ENCODE assay signal across 26 cellular contexts in genomic region chr2:128057334-128057733, GRCh38.
"Had no signal": no experiment of that assay in that cellular context is flagged by ENCODE, and none has a peak within 500 bp of the region (broad histone marks: within the 10 kb centered on the region; RNA-seq: fewer than 3 reads in every experiment).

No MANE protein-coding gene starts in this region.

- H3K4me3 Mint-ChIP-seq: naive thymus-derived CD4-positive, alpha-beta T cell; natural killer cell; nephron; neural progenitor cell; stimulated activated effector memory CD8-positive, alpha-beta T cell treated with anti-CD3 and anti-CD28 coated beads, Interleukin-12 subunit alpha, Interleukin-12 subunit beta, amount 100 ng/mL, for 72 hours; stimulated activated naive B cell treated with anti-CD40 and anti-IgM and Interleukin-4, amounts not matched to agents 10 μg/mL and 1 μg/mL and 100 μg/mL, for 72 hours; stimulated activated naive CD8-positive, alpha-beta T cell treated with anti-CD3 and anti-CD28 coated beads, Interleukin-15, Interleukin-2, amounts not matched to agents 100 ng/mL and 50 ng/mL, for 24 hours; type B pancreatic cell had no signal

- H3K36me3 ChIP-seq: neural progenitor cell, pancreas, prostate gland, spleen, stomach, tibial artery, transverse colon, upper lobe of right lung, uterus had no signal

- H3K27ac ChIP-seq: neural progenitor cell, pancreas, prostate gland, skin epidermis, spleen, stomach, tibial artery, transverse colon, upper lobe of right lung, uterus had no signal

- H3K27ac Mint-ChIP-seq: naive thymus-derived CD4-positive, alpha-beta T cell; natural killer cell; nephron; neural progenitor cell; stimulated activated effector memory CD8-positive, alpha-beta T cell treated with anti-CD3 and anti-CD28 coated beads, Interleukin-12 subunit alpha, Interleukin-12 subunit beta, amount 100 ng/mL, for 72 hours; stimulated activated naive B cell treated with anti-CD40 and anti-IgM and Interleukin-4, amounts not matched to agents 10 μg/mL and 1 μg/mL and 100 μg/mL, for 72 hours; stimulated activated naive CD8-positive, alpha-beta T cell treated with anti-CD3 and anti-CD28 coated beads, Interleukin-15, Interleukin-2, amounts not matched to agents 100 ng/mL and 50 ng/mL, for 24 hours; type B pancreatic cell had no signal

- DNase-seq: naive thymus-derived CD4-positive, alpha-beta T cell; natural killer cell; pancreas; retina; right cardiac atrium; spleen; stimulated activated CD4-positive, alpha-beta T cell treated with anti-CD3 and anti-CD28 coated beads, Interleukin-12 subunit alpha, Interleukin-12 subunit beta, amount 100 ng/mL, for 4 hours; stimulated activated CD4-positive, alpha-beta T cell treated with anti-CD3 and anti-CD28 coated beads, Interleukin-1b, Interleukin-23, amount 100 ng/mL, for 48 hours; stimulated activated CD4-positive, alpha-beta T cell treated with anti-CD3 and anti-CD28 coated beads, Interleukin-4, amount 100 ng/mL, for 1 hour; stimulated activated CD4-positive, alpha-beta T cell treated with anti-CD3 and anti-CD28 coated beads, Interleukin-4, amount 100 ng/mL, for 4 hours; stimulated activated naive B cell treated with anti-CD40 and anti-IgM and Interleukin-4, amounts not matched to agents 10 μg/mL and 1 μg/mL and 100 μg/mL, for 72 hours; stimulated activated naive CD4-positive, alpha-beta T cell treated with Interleukin-2 at 50 U/mL for 16 hours; stomach; tibial artery; transverse colon; upper lobe of right lung; uterus had no signal

- ATAC-seq: naive thymus-derived CD4-positive, alpha-beta T cell; natural killer cell; pancreas; right cardiac atrium; sciatic nerve; stimulated activated effector memory CD8-positive, alpha-beta T cell treated with anti-CD3 and anti-CD28 coated beads, Interleukin-12 subunit alpha, Interleukin-12 subunit beta, amount 100 ng/mL, for 72 hours; stimulated activated naive B cell treated with anti-CD40 and anti-IgM and Interleukin-4, amounts not matched to agents 10 μg/mL and 1 μg/mL and 100 μg/mL, for 72 hours; upper lobe of right lung had no signal

- H3K9me3 Mint-ChIP-seq: natural killer cell; nephron; stimulated activated effector memory CD8-positive, alpha-beta T cell treated with anti-CD3 and anti-CD28 coated beads, Interleukin-12 subunit alpha, Interleukin-12 subunit beta, amount 100 ng/mL, for 72 hours; stimulated activated naive B cell treated with anti-CD40 and anti-IgM and Interleukin-4, amounts not matched to agents 10 μg/mL and 1 μg/mL and 100 μg/mL, for 72 hours; stimulated activated naive CD8-positive, alpha-beta T cell treated with anti-CD3 and anti-CD28 coated beads, Interleukin-15, Interleukin-2, amounts not matched to agents 100 ng/mL and 50 ng/mL, for 24 hours; type B pancreatic cell had no signal

- FAIRE-seq: pancreas had no signal

- H3K27me3 ChIP-seq: neural progenitor cell, pancreas, uterus had no signal

- H3K4me2 ChIP-seq: neural progenitor cell, smooth muscle cell had no signal

- H3K4me1 ChIP-seq: pancreas, prostate gland, spleen, stomach, tibial artery, transverse colon, upper lobe of right lung, uterus had no signal

- H3K27me3 Mint-ChIP-seq: type B pancreatic cell had no signal

- H3K4me3 ChIP-seq: neural progenitor cell, pancreas, prostate gland, skin epidermis, smooth muscle cell, spleen, stomach, tibial artery, transverse colon, upper lobe of right lung, uterus had no signal

- H3K4me1 Mint-ChIP-seq: naive thymus-derived CD4-positive, alpha-beta T cell; natural killer cell; nephron; neural progenitor cell; stimulated activated effector memory CD8-positive, alpha-beta T cell treated with anti-CD3 and anti-CD28 coated beads, Interleukin-12 subunit alpha, Interleukin-12 subunit beta, amount 100 ng/mL, for 72 hours; stimulated activated naive B cell treated with anti-CD40 and anti-IgM and Interleukin-4, amounts not matched to agents 10 μg/mL and 1 μg/mL and 100 μg/mL, for 72 hours had no signal

- H3K36me3 Mint-ChIP-seq: naive thymus-derived CD4-positive, alpha-beta T cell; natural killer cell; neural progenitor cell; stimulated activated effector memory CD8-positive, alpha-beta T cell treated with anti-CD3 and anti-CD28 coated beads, Interleukin-12 subunit alpha, Interleukin-12 subunit beta, amount 100 ng/mL, for 72 hours; stimulated activated naive B cell treated with anti-CD40 and anti-IgM and Interleukin-4, amounts not matched to agents 10 μg/mL and 1 μg/mL and 100 μg/mL, for 72 hours; type B pancreatic cell had no signal

- H2AFZ ChIP-seq: neural progenitor cell had no signal

- H3K9ac ChIP-seq: neural progenitor cell had no signal

- H3K9me3 ChIP-seq: pancreas, prostate gland, spleen, tibial artery, transverse colon, upper lobe of right lung, uterus had no signal
